ENCODE assay signal across 21 cellular contexts in the genomic region with DNA sequence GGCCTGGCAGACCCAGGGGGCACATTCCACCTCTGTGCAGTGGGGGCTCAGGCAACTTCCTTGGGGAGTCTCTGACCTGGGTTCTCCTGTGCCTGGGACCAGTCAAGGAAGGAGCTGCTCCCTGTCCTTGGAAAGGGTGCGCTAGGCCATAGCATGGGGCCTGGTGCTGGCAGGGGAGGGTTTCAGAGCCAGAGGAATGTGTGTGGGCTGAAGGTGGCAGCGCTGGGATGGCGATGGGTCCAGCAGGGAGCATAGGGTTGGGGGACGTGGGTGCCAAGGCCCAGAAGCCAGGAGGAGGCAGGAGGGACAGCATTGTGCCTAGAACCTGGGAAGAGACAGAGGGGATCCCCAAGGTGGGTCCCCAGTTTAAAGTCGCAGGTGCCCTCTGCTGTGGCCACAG.
DNase-seq lines count a peak whose midpoint lies in the region; ATAC-seq, FAIRE-seq and TF ChIP-seq lines count a peak whose summit lies in the region.
"Had no signal": no experiment of that assay in that cellular context is flagged by ENCODE, and none has a peak within 500 bp of the region (broad histone marks: within the 10 kb centered on the region; RNA-seq: fewer than 3 reads in every experiment).

No MANE protein-coding gene starts in this region.

- H3K4me2 ChIP-seq in BLaER1 treated with 17β-estradiol and CSF1 and Interleukin-3, amounts not matched to agents 10 nM and 100 nM: peak overlapping the region in 6 of 11 experiments; percentile 42 to 66 (median 60); a peak in 9 of 22 replicates
- no peak overlapping the region for H3K4me2 ChIP-seq in neuronal stem cell (ENCODE audit: insufficient read depth, low read length, poor library complexity, severe bottlenecking)

- no peaks in the 10 kb centered on the region for H3K4me1 Mint-ChIP-seq in T-cell
- H3K4me1 Mint-ChIP-seq: B cell; CD4-positive, alpha-beta memory T cell had no signal

- peaks cover 19 to 38% of the 10 kb centered on the region in 2 donors for H3K27me3 Mint-ChIP-seq in T-cell

- H2AFZ ChIP-seq in neuronal stem cell (ENCODE audit: low read length): no peak overlapping the region

- no peak overlapping the region for H3K27ac Mint-ChIP-seq in T-cell
- H3K27ac Mint-ChIP-seq: B cell; CD4-positive, alpha-beta memory T cell; HFFc6 had no signal

- no peak overlapping the region for H2BK120ac ChIP-seq in neuronal stem cell (ENCODE audit: low read depth, low read length)

- no peak overlapping the region for H3K14ac ChIP-seq in neuronal stem cell (ENCODE audit: low read length)

- H3K9ac ChIP-seq in BLaER1 treated with 17β-estradiol and CSF1 and Interleukin-3, amounts not matched to agents 10 nM and 100 nM: no peak overlapping the region
- H3K9ac ChIP-seq in kidney (ENCODE audit: low read length in 2 of 2) (no peak overlapping the region), neuronal stem cell (ENCODE audit: low read depth, low read length, poor library complexity) (no peak overlapping the region)

- H3K4ac ChIP-seq in neuronal stem cell (ENCODE audit: low read length): no peak overlapping the region

- no peak overlapping the region for H4K8ac ChIP-seq in neuronal stem cell (ENCODE audit: low read depth, low read length)

- H3K23ac ChIP-seq in neuronal stem cell (ENCODE audit: low read depth, low read length, poor library complexity): no peak overlapping the region

- no peak overlapping the region for H3K4me3 ChIP-seq in BLaER1 treated with 17β-estradiol and CSF1 and Interleukin-3, amounts not matched to agents 10 nM and 100 nM
- no peak overlapping the region for H3K4me3 ChIP-seq in kidney (ENCODE audit: low read length in 2 of 2)
- no peak overlapping the region for H3K4me3 ChIP-seq in neuronal stem cell (ENCODE audit: low read length in 2 of 2)
- no peak overlapping the region for H3K4me3 ChIP-seq in upper lobe of right lung
- H3K4me3 ChIP-seq in psoas muscle: no peak overlapping the region
- H3K4me3 ChIP-seq: HAP-1 had no signal

- no peak overlapping the region for H3K27ac ChIP-seq in BLaER1 treated with 17β-estradiol and CSF1 and Interleukin-3, amounts not matched to agents 10 nM and 100 nM
- H3K27ac ChIP-seq in kidney (ENCODE audit: low read depth in 2 of 2, low read length in 2 of 2) (no peak overlapping the region), neuronal stem cell (replicated peaks; ENCODE audit: low read length) (no peak overlapping the region), upper lobe of right lung (no peak overlapping the region), psoas muscle (no peak overlapping the region)

- intact Hi-C loops in kidney (cut with DNase I) (no loop called here), upper lobe of right lung (cut with DNase I) (no loop called here), psoas muscle (cut with DNase I) (no loop called here)

- H4K20me1 ChIP-seq in BLaER1 treated with 17β-estradiol and CSF1 and Interleukin-3, amounts not matched to agents 10 nM and 100 nM: no peaks in the 10 kb centered on the region; a peak in 1 of 22 replicates

- H3K4me1 ChIP-seq in BLaER1 treated with 17β-estradiol and CSF1 and Interleukin-3, amounts not matched to agents 10 nM and 100 nM: peaks cover 0 to 30% (median 28%) of the 10 kb centered on the region in 10 experiments; a peak in 14 of 20 replicates
- H3K4me1 ChIP-seq in kidney (ENCODE audit: control insufficient read depth in 1 of 2, insufficient read depth in 1 of 2, low read depth in 1 of 2, low read length in 2 of 2): no peaks in the 10 kb centered on the region
- peaks cover 3 to 7% of the 10 kb centered on the region in 2 donors for H3K4me1 ChIP-seq in neuronal stem cell (ENCODE audit: control insufficient read depth in 2 of 2, insufficient read depth in 1 of 2, low read depth in 1 of 2, low read length in 2 of 2)
- H3K4me1 ChIP-seq in upper lobe of right lung: no peaks in the 10 kb centered on the region
- no peaks in the 10 kb centered on the region for H3K4me1 ChIP-seq in psoas muscle
- H3K4me1 ChIP-seq: HAP-1 had no signal

- no peak overlapping the region for H2AK5ac ChIP-seq in neuronal stem cell (ENCODE audit: low read depth, low read length)

- FAIRE-seq in kidney (lab: Jason Lieb, UNC): no peak
- FAIRE-seq: GM12891, GM18507, H54 had no signal

- no peak overlapping the region for H3K4me3 Mint-ChIP-seq in T-cell
- H3K4me3 Mint-ChIP-seq: B cell; CD4-positive, alpha-beta memory T cell; HFFc6 had no signal

- H3K27me3 ChIP-seq in BLaER1 treated with 17β-estradiol and CSF1 and Interleukin-3, amounts not matched to agents 10 nM and 100 nM: no peaks in the 10 kb centered on the region
- peaks cover 0 to 19% (median 0%) of the 10 kb centered on the region in 3 experiments for H3K27me3 ChIP-seq in neuronal stem cell (ENCODE audit: control insufficient read depth in 3 of 3, insufficient read depth in 3 of 3, low read depth in 1 of 3, low read length in 3 of 3)
- H3K27me3 ChIP-seq in upper lobe of right lung: peaks cover 2% of the 10 kb centered on the region
- no peaks in the 10 kb centered on the region for H3K27me3 ChIP-seq in psoas muscle (ENCODE audit: insufficient read depth in 3 of 3, low read length in 2 of 3)

- H3K79me1 ChIP-seq in neuronal stem cell (ENCODE audit: low read depth, low read length): no peaks in the 10 kb centered on the region

- H2BK15ac ChIP-seq in neuronal stem cell (ENCODE audit: low read length): peak overlapping the region; percentile 81

- DNase-seq in kidney (peak; percentile 42), neuronal stem cell (ENCODE audit: low spot score) (no peak), upper lobe of right lung (peak; percentile 48), T-cell (no peak), psoas muscle (no peak), mucosa of gallbladder (ENCODE audit: low spot score) (no peak)
- DNase-seq: C1 segment of cervical spinal cord; Calu3; CD4-positive, alpha-beta memory T cell; COR-L47; DMS53; DMS79 treated with DMSO at 0.1 percent for 48 hours; GF-D8; GOT3; HFFc6 had no signal

- H4K91ac ChIP-seq in neuronal stem cell (ENCODE audit: low read depth, low read length, poor library complexity): no peak overlapping the region

- ATAC-seq in upper lobe of right lung (no peak), T-cell (replicated peaks in 1 of 4) (no peak), psoas muscle (no peak)

- H2BK5ac ChIP-seq in neuronal stem cell (ENCODE audit: low read length): no peak overlapping the region

- CTCF ChIA-PET in T-cell (lab: Charles Lee): no interaction called here

- H2BK12ac ChIP-seq in neuronal stem cell (ENCODE audit: low read length): no peak overlapping the region

- no peaks in the 10 kb centered on the region for H3K9me3 Mint-ChIP-seq in T-cell
- H3K9me3 Mint-ChIP-seq: HFFc6 had no signal

- TF ChIP-seq CTCF in kidney (IDR thresholded peaks at IDR 0.05; ENCODE audit: borderline replicate concordance, extremely low read depth, insufficient read depth) (no peak), upper lobe of right lung (IDR thresholded peaks at IDR 0.05) (no peak), psoas muscle (IDR thresholded peaks at IDR 0.05) (no peak)

- no CpG with 5 or more reads among the region's 5 CpGs for WGBS in neuronal stem cell (ENCODE audit: extremely low coverage in 2 of 2, insufficient read length in 2 of 2, insufficient replicate concordance in 1 of 2), 2 donors
- 82 to 89% (median 87%) methylated on average over 5 of the region's 5 CpGs for WGBS in psoas muscle, 3 donors

- POLR2A ChIA-PET in T-cell (lab: Charles Lee): no interaction called here

- H3K9me3 ChIP-seq in BLaER1 treated with 17β-estradiol and CSF1 and Interleukin-3, amounts not matched to agents 10 nM and 100 nM (replicated peaks in 1 of 11): peaks cover 0 to 2% (median under 1%) of the 10 kb centered on the region in 11 experiments; a peak in 9 of 22 replicates
- no peaks in the 10 kb centered on the region for H3K9me3 ChIP-seq in kidney (ENCODE audit: control insufficient read depth in 1 of 2, low read length in 2 of 2)
- peaks cover 0 to 1% of the 10 kb centered on the region in 2 donors for H3K9me3 ChIP-seq in neuronal stem cell (replicated peaks in 1 of 2; ENCODE audit: control insufficient read depth in 2 of 2, insufficient read depth in 1 of 2, low read depth in 1 of 2, low read length in 2 of 2)
- no peaks in the 10 kb centered on the region for H3K9me3 ChIP-seq in upper lobe of right lung
- no peaks in the 10 kb centered on the region for H3K9me3 ChIP-seq in psoas muscle
- H3K9me3 ChIP-seq: HAP-1 had no signal

- H3K36me3 ChIP-seq in BLaER1 treated with 17β-estradiol and CSF1 and Interleukin-3, amounts not matched to agents 10 nM and 100 nM: no peaks in the 10 kb centered on the region
- no peaks in the 10 kb centered on the region for H3K36me3 ChIP-seq in kidney (ENCODE audit: control insufficient read depth in 1 of 2, insufficient read depth in 2 of 2, low read length in 2 of 2)
- no peaks in the 10 kb centered on the region for H3K36me3 ChIP-seq in neuronal stem cell (replicated peaks in 1 of 2; ENCODE audit: control insufficient read depth in 2 of 2, insufficient read depth in 2 of 2, low read length in 2 of 2)
- H3K36me3 ChIP-seq in upper lobe of right lung: no peaks in the 10 kb centered on the region
- H3K36me3 ChIP-seq in psoas muscle (ENCODE audit: insufficient read depth in 1 of 2, low read depth in 1 of 2): no peaks in the 10 kb centered on the region
- H3K36me3 ChIP-seq: HAP-1 had no signal

- no peak overlapping the region for H3K18ac ChIP-seq in neuronal stem cell (ENCODE audit: low read length)

- H3K36me3 Mint-ChIP-seq in T-cell: no peaks in the 10 kb centered on the region
- H3K36me3 Mint-ChIP-seq: CD4-positive, alpha-beta memory T cell had no signal

Comparison
In these comparisons a context has a peak if more than half of its experiments do, and no peak if none do; other contexts are left out.
1. DNase-seq: peak in kidney (single experiment) and upper lobe of right lung (single experiment); none in neuronal stem cell (single experiment), T-cell (0 of 34), psoas muscle (0 of 2) and mucosa of gallbladder (single experiment).